In the genomic region with DNA sequence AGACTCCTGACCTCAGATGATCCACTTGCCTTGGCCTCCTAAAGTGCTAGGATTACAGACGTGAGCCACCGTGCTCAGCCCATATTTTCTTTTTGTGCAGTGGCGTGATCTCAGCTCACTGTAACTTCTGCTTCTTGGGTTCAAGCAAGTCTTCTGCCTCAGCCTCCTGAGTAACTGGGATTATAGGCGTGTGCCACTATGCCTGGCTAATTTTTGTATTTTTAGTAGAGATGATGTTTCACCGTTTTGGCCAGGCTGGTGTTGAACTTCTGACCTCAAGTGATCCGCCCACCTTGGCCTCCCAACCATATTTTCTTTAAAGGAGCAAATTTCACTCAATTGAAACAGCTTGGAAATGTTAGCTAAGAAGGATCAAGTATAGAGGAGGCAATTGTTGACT, we compare ENCODE assay signal across 15 cellular contexts. TPM values are rescaled to one million over a fixed set of nuclear protein-coding genes. Genes with fewer than 3 reads are reported as not detected.
DNase-seq lines count a peak whose midpoint lies in the region; ATAC-seq and TF ChIP-seq lines count a peak whose summit lies in the region.
"Had no signal": no experiment of that assay in that cellular context is flagged by ENCODE, and none has a peak within 500 bp of the region (broad histone marks: within the 10 kb centered on the region; RNA-seq: fewer than 3 reads in every experiment).

No MANE protein-coding gene starts in this region.

- no peak for ATAC-seq in SK-N-SH treated with all-trans-retinoic acid at 6 μM for 48 hours
- ATAC-seq: Panc1 had no signal

- TF ChIP-seq CTCF in fibroblast of mammary gland (conservative IDR thresholded peaks at IDR 0.05; ENCODE audit: control insufficient read depth, insufficient read depth, low read depth, low read length) (no peak), osteoblast (IDR thresholded peaks at IDR 0.05; ENCODE audit: extremely low read depth, low read depth, low read length) (no peak), suprapubic skin (IDR thresholded peaks at IDR 0.05) (no peak), breast epithelium (IDR thresholded peaks at IDR 0.05) (no peak)

- H3K4me3 ChIP-seq in MG63 (no peak overlapping the region), fibroblast of mammary gland (ENCODE audit: control insufficient read depth, low read depth, low read length) (no peak overlapping the region), osteoblast (ENCODE audit: insufficient read depth, low read length) (no peak overlapping the region), skeletal muscle tissue (ENCODE audit: low read length in 3 of 3) (no peak overlapping the region), suprapubic skin (no peak overlapping the region), breast epithelium (no peak overlapping the region)

- peak overlapping the region in 1 of 3 donors; percentile 30 for H3K9ac ChIP-seq in skeletal muscle tissue (ENCODE audit: low read depth in 1 of 3, low read length in 3 of 3)

- peaks cover 70% of the 10 kb centered on the region for H4K20me1 ChIP-seq in osteoblast (ENCODE audit: insufficient read depth, low read length)

- no peaks in the 10 kb centered on the region for H3K9me3 ChIP-seq in MG63
- no peaks in the 10 kb centered on the region for H3K9me3 ChIP-seq in osteoblast (ENCODE audit: low read depth, low read length)
- no peaks in the 10 kb centered on the region for H3K9me3 ChIP-seq in skeletal muscle tissue (ENCODE audit: control insufficient read depth in 3 of 3, low read length in 3 of 3)
- H3K9me3 ChIP-seq in suprapubic skin: no peaks in the 10 kb centered on the region
- no peaks in the 10 kb centered on the region for H3K9me3 ChIP-seq in breast epithelium

- whole genome bisulfite sequencing in suprapubic skin: 65% methylated on average over 6 of the region's 6 CpGs

- H3K27ac ChIP-seq in osteoblast (ENCODE audit: low read depth, low read length): peak overlapping the region; percentile 42
- H3K27ac ChIP-seq in skeletal muscle tissue (ENCODE audit: low read depth, low read length): peak overlapping the region; percentile 11
- no peak overlapping the region for H3K27ac ChIP-seq in suprapubic skin
- no peak overlapping the region for H3K27ac ChIP-seq in breast epithelium

- TF ChIP-seq POLR2A in suprapubic skin (IDR thresholded peaks at IDR 0.05) (no peak), breast epithelium (IDR thresholded peaks at IDR 0.05) (no peak)

- H3K4me1 ChIP-seq in osteoblast (ENCODE audit: insufficient read depth, low read length) (peaks cover 27% of the 10 kb centered on the region), skeletal muscle tissue (ENCODE audit: control insufficient read depth in 3 of 3, insufficient read depth in 3 of 3, low read length in 3 of 3) (peaks cover 30 to 48% (median 38%) of the 10 kb centered on the region in 3 donors), suprapubic skin (no peaks in the 10 kb centered on the region), breast epithelium (no peaks in the 10 kb centered on the region)

- peak overlapping the region; percentile 7 for H3K4me2 ChIP-seq in osteoblast (ENCODE audit: insufficient read depth, low read length)

- intact Hi-C loops in breast epithelium (cut with DNase I; ENCODE audit: low total_unique reads): loop anchor here (5.0 kb wide), 1 partner anchor 1095 kb away; no protein-coding TSS in a partner anchor

- DNase-seq in MG63 (peak; percentile 57), fibroblast of mammary gland (ENCODE audit: low read depth) (peak; percentile 31), osteoblast (ENCODE audit: insufficient read length, low spot score, missing footprints) (no peak), suprapubic skin (ENCODE audit: low spot score in 2 of 2) (no peak), breast epithelium (ENCODE audit: low spot score in 2 of 2) (no peak)
- DNase-seq: CD4-positive, CD25-positive, alpha-beta regulatory T cell; EL; GF-D8; NCI-H187 had no signal

- H3K36me3 ChIP-seq in MG63 (peaks cover 40% of the 10 kb centered on the region), osteoblast (ENCODE audit: insufficient read depth, low read length) (peaks cover 28% of the 10 kb centered on the region), skeletal muscle tissue (ENCODE audit: control insufficient read depth in 3 of 3, insufficient read depth in 3 of 3, low read length in 3 of 3) (peaks cover 0 to 20% (median 13%) of the 10 kb centered on the region in 3 donors), suprapubic skin (peaks cover 18% of the 10 kb centered on the region), breast epithelium (no peaks in the 10 kb centered on the region)

- H2AFZ ChIP-seq in osteoblast (ENCODE audit: low read length): no peak overlapping the region

- TF ChIP-seq EP300 in suprapubic skin (IDR thresholded peaks at IDR 0.05): no peak

- H3K27me3 ChIP-seq in MG63 (no peaks in the 10 kb centered on the region), osteoblast (ENCODE audit: insufficient read depth, low read length) (no peaks in the 10 kb centered on the region), skeletal muscle tissue (ENCODE audit: control insufficient read depth in 3 of 3, insufficient read depth in 3 of 3, low read length in 3 of 3) (no peaks in the 10 kb centered on the region), suprapubic skin (no peaks in the 10 kb centered on the region), breast epithelium (no peaks in the 10 kb centered on the region)

- H3K79me2 ChIP-seq in osteoblast (ENCODE audit: insufficient read depth, low read length): peaks cover 84% of the 10 kb centered on the region

TF ChIP-seq in SK-N-SH treated with all-trans-retinoic acid at 6 μM for 48 hours, 23 proteins besides CTCF, POLR2A, EP300 and RAD21:
- no peak for TF ChIP-seq ARNTL (CRISPR knock-in tag; IDR thresholded peaks at IDR 0.05; ENCODE audit: borderline replicate concordance, low read depth)
- TF ChIP-seq, protein P1, sequence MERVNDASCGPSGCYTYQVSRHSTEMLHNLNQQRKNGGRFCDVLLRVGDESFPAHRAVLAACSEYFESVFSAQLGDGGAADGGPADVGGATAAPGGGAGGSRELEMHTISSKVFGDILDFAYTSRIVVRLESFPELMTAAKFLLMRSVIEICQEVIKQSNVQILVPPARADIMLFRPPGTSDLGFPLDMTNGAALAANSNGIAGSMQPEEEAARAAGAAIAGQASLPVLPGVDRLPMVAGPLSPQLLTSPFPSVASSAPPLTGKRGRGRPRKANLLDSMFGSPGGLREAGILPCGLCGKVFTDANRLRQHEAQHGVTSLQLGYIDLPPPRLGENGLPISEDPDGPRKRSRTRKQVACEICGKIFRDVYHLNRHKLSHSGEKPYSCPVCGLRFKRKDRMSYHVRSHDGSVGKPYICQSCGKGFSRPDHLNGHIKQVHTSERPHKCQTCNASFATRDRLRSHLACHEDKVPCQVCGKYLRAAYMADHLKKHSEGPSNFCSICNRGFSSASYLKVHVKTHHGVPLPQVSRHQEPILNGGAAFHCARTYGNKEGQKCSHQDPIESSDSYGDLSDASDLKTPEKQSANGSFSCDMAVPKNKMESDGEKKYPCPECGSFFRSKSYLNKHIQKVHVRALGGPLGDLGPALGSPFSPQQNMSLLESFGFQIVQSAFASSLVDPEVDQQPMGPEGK (CRISPR knock-in tag; IDR thresholded peaks at IDR 0.05; ENCODE audit: borderline replicate concordance): no peak
- no peak for TF ChIP-seq PPARA (CRISPR knock-in tag; IDR thresholded peaks at IDR 0.05; ENCODE audit: borderline replicate concordance)
- no peak for TF ChIP-seq ZFP30 (CRISPR knock-in tag; IDR thresholded peaks at IDR 0.05)
TF ChIP-seq in SK-N-SH treated with all-trans-retinoic acid at 6 μM for 48 hours: peak in this region for 0.

RNA-seq across cellular contexts. Expression of gene GBF1, which starts 16.5 kb away (rescaled TPM):
- total RNA-seq in MG63 (2014; rRNA removed; shearing (Covaris generic); ENCODE audit: low replicate concordance): 9.5 and 15.8 TPM in 2 replicates
- total RNA-seq in osteoblast (37.4 and 38.0 TPM in 2 replicates), skeletal muscle tissue (17.7 TPM), suprapubic skin (10 to 100 TPM; 31.0 to 56.1 (median 43.9) TPM), breast epithelium (10 to 100 TPM; 25.8 to 32.1 (median 25.9) TPM)

RNA-seq across cellular contexts. Expression of gene PITX3, which starts 20.5 kb away (rescaled TPM):
- not detected in 2 replicates for total RNA-seq in MG63 (2014; rRNA removed; shearing (Covaris generic); ENCODE audit: low replicate concordance)
- total RNA-seq in osteoblast (under 0.01 TPM in 1 of 2 replicates, not detected in the other), skeletal muscle tissue (4.2 TPM), suprapubic skin (not detected), breast epithelium (not detected)
- total RNA-seq: A673; CD4-positive, CD25-positive, alpha-beta regulatory T cell; M059J had no signal

RNA-seq across cellular contexts. Expression of gene ELOVL3, which starts 35.7 kb away (rescaled TPM):
- 0.15 TPM in 1 of 2 replicates, not detected in the other for total RNA-seq in MG63 (2014; rRNA removed; shearing (Covaris generic); ENCODE audit: low replicate concordance)
- total RNA-seq in osteoblast (2.2 and 2.7 TPM in 2 replicates), skeletal muscle tissue (not detected), suprapubic skin (10 to 100 TPM; 16.9 to 84.1 (median 56.5) TPM), breast epithelium (1 to 10 TPM in 1 of 3 donors, under 1 TPM in 2; 0.66 to 2.2 (median 0.88) TPM)
- total RNA-seq: A673; CD4-positive, CD25-positive, alpha-beta regulatory T cell; H1 had no signal

Comparison
In these comparisons a context has a peak if more than half of its experiments do, and no peak if none do; other contexts are left out.
1. DNase-seq: peak in MG63 (single experiment) and fibroblast of mammary gland (single experiment); none in osteoblast (single experiment), suprapubic skin (0 of 2) and breast epithelium (0 of 2).
2. H3K27ac ChIP-seq: peak in osteoblast (single experiment) and skeletal muscle tissue (single experiment); none in suprapubic skin (single experiment) and breast epithelium (0 of 2).